Comparison of ENCODE assay signal across 14 cellular contexts in the genomic region with DNA sequence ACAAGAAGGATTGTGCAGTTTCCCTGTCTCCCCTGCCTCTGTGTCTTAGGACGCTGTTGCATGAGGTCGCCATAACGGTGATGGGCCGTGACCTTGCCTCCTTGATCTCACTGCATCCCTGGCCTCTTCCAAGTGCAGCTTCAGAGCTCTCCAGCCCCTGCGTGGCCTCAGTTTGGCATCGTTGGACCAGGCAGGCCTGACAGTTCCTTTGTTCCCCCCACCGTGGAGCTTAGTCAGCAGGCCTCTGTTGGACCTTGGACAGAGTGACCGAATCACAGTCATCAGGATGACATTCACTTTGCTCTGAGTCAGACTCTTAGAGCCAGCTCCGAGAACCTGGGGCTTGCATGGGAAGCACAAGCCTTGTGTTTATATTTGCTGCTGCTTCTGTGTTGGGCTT.
DNase-seq lines count a peak whose midpoint lies in the region; ATAC-seq, FAIRE-seq and TF ChIP-seq lines count a peak whose summit lies in the region.
"Had no signal": no experiment of that assay in that cellular context is flagged by ENCODE, and none has a peak within 500 bp of the region (broad histone marks: within the 10 kb centered on the region; RNA-seq: fewer than 3 reads in every experiment).

No MANE protein-coding gene starts in this region.

- H3K9me2 ChIP-seq in PC-3 (replicated peaks; ENCODE audit: low read length): no peaks in the 10 kb centered on the region

- DNase-seq in BJ (ENCODE audit: low read depth): peak; percentile 9
- DNase-seq in PC-3: peak; percentile 90
- no peak for DNase-seq in H1 (ENCODE audit: low read depth in 1 of 2, low spot score in 2 of 2)
- peak; percentile 2 for DNase-seq in myocyte (ENCODE audit: low read depth)
- no peak for DNase-seq in germinal center (ENCODE audit: low spot score)
- DNase-seq in activated CD4-positive, alpha-beta T cell treated with anti-CD3 and anti-CD28 coated beads for 36 hours: no peak
- DNase-seq in mesendoderm: no peak
- DNase-seq: activated CD8-positive, alpha-beta memory T cell treated with anti-CD3 and anti-CD28 coated beads, Interleukin-2, amount 50 U/mL, for 4 hours; aorta; CD4-positive, CD25-positive, alpha-beta regulatory T cell; kidney glomerular epithelial cell; NCI-H1436; ovary had no signal

- POLR2A ChIA-PET in BJ (lab: Charles Lee) (no interaction called here), PC-3 (lab: Charles Lee; ENCODE audit: unreplicated experiment) (no interaction called here), H1 (lab: Charles Lee; ENCODE audit: partially characterized antibody) (no interaction called here)
- POLR2A ChIA-PET in activated CD4-positive, alpha-beta T cell treated with anti-CD3 and anti-CD28 coated beads for 36 hours (lab: Charles Lee): no interaction called here

- no peak overlapping the region for H3K9ac ChIP-seq in PC-3 (ENCODE audit: low read length)
- no peak overlapping the region for H3K9ac ChIP-seq in H1 (replicated peaks in 1 of 4; ENCODE audit: extremely low read depth in 1 of 4, low read depth in 3 of 4, low read length in 3 of 4)
- no peak overlapping the region for H3K9ac ChIP-seq in mesendoderm (ENCODE audit: low read length)

- intact Hi-C loops in PC-3 (cut with micrococcal nuclease): no loop called here
- intact Hi-C loops in activated CD4-positive, alpha-beta T cell treated with anti-CD3 and anti-CD28 coated beads for 36 hours (cut with DNase I, micrococcal nuclease): no loop called here

- H3K27me3 Mint-ChIP-seq in activated CD4-positive, alpha-beta T cell treated with anti-CD3 and anti-CD28 coated beads for 36 hours: no peaks in the 10 kb centered on the region

- no peak overlapping the region for H3K27ac Mint-ChIP-seq in activated CD4-positive, alpha-beta T cell treated with anti-CD3 and anti-CD28 coated beads for 36 hours
- H3K27ac Mint-ChIP-seq: CD4-positive, CD25-positive, alpha-beta regulatory T cell had no signal

- ATAC-seq in PC-3 (peak; percentile 96), HG02623 (IDR thresholded peaks at IDR 0.05; ENCODE audit: unreplicated experiment) (no peak)
- ATAC-seq in activated CD4-positive, alpha-beta T cell treated with anti-CD3 and anti-CD28 coated beads for 36 hours: no peak

- H2BK5ac ChIP-seq in H1 (ENCODE audit: low read depth, low read length) (no peak overlapping the region; the same call in 1 of the 2 replicates), mesendoderm (ENCODE audit: low read length) (no peak overlapping the region)

- H2BK15ac ChIP-seq in H1 (ENCODE audit: low read length) (no peak overlapping the region; the same call in 1 of the 2 replicates), mesendoderm (replicated peaks; ENCODE audit: low read depth) (no peak overlapping the region)

- H3K27ac ChIP-seq in PC-3 (ENCODE audit: low read length) (no peak overlapping the region), H1 (ENCODE audit: low read depth, low read length) (no peak overlapping the region), mesendoderm (ENCODE audit: low read depth, low read length) (no peak overlapping the region)
- H3K27ac ChIP-seq: ovary had no signal

- no peak for TF ChIP-seq POLR2A in H1 (IDR thresholded peaks at IDR 0.05; ENCODE audit: control extremely low read depth in 1 of 2, low read depth in 2 of 2, low read length in 2 of 2)

- WGBS in H1 (ENCODE audit: extremely low coverage in 1 of 2, insufficient coverage in 1 of 2, insufficient read length in 1 of 2, insufficient replicate concordance in 2 of 2, low coverage in 1 of 2, low lambda C conversion rate in 2 of 2, missing lambda C conversion rate in 1 of 2), 2 experiments: 99% methylated on average over 9 of the region's 9 CpGs; no CpG with 5 or more reads in 1 of the 2 experiments
- WGBS in mesendoderm (ENCODE audit: extremely low coverage, insufficient coverage, low lambda C conversion rate): no CpG with 5 or more reads among the region's 9 CpGs

- TF ChIP-seq EP300 in H1 (IDR thresholded peaks at IDR 0.05; ENCODE audit: borderline replicate concordance in 1 of 2, low read depth in 2 of 2, low read length in 2 of 2): no peak

- H3K23ac ChIP-seq in H1 (ENCODE audit: insufficient read length) (no peak overlapping the region), mesendoderm (ENCODE audit: low read length) (no peak overlapping the region)

- H2BK120ac ChIP-seq in H1 (replicated peaks; ENCODE audit: low read depth, low read length) (peak overlapping the region; percentile 7), mesendoderm (ENCODE audit: low read depth, low read length) (no peak overlapping the region)

- no peak overlapping the region for H2AK5ac ChIP-seq in H1 (ENCODE audit: low read depth, low read length)
- H2AK5ac ChIP-seq in mesendoderm (ENCODE audit: low read length): no peak overlapping the region

- no peak overlapping the region for H4K8ac ChIP-seq in H1 (ENCODE audit: extremely low read depth, insufficient read depth, low read length)
- H4K8ac ChIP-seq in mesendoderm (ENCODE audit: low read depth, low read length): no peak overlapping the region

- H3K27me3 ChIP-seq in BJ (ENCODE audit: control insufficient read depth, insufficient read depth, low read length) (no peaks in the 10 kb centered on the region; the same call in 1 of the 2 replicates), PC-3 (ENCODE audit: low read length) (no peaks in the 10 kb centered on the region), H1 (replicated peaks in 1 of 4; ENCODE audit: control insufficient read depth in 3 of 4, extremely low read depth in 1 of 4, insufficient read depth in 3 of 4, low read length in 3 of 4) (no peaks in the 10 kb centered on the region; a peak in 2 of 7 replicates), mesendoderm (ENCODE audit: insufficient read depth, low read length, poor library complexity) (no peaks in the 10 kb centered on the region)
- H3K27me3 ChIP-seq: ovary had no signal

- peak overlapping the region; percentile 12 for H4K91ac ChIP-seq in H1 (replicated peaks; ENCODE audit: insufficient read length, low read length)

- no peak overlapping the region for H3K4me3 Mint-ChIP-seq in activated CD4-positive, alpha-beta T cell treated with anti-CD3 and anti-CD28 coated beads for 36 hours
- H3K4me3 Mint-ChIP-seq: CD4-positive, CD25-positive, alpha-beta regulatory T cell had no signal

- H3K36me3 Mint-ChIP-seq in activated CD4-positive, alpha-beta T cell treated with anti-CD3 and anti-CD28 coated beads for 36 hours (ENCODE audit: low read depth): no peaks in the 10 kb centered on the region
- H3K36me3 Mint-ChIP-seq: CD4-positive, CD25-positive, alpha-beta regulatory T cell had no signal

- H3K36me3 ChIP-seq in BJ (ENCODE audit: control insufficient read depth, insufficient read depth, low read length) (no peaks in the 10 kb centered on the region), PC-3 (ENCODE audit: low read depth, low read length) (no peaks in the 10 kb centered on the region), H1 (ENCODE audit: control insufficient read depth in 2 of 4, insufficient read depth in 4 of 4, low read length in 3 of 4) (no peaks in the 10 kb centered on the region), mesendoderm (ENCODE audit: control insufficient read depth, insufficient read depth, low read length) (no peaks in the 10 kb centered on the region)
- H3K36me3 ChIP-seq: ovary had no signal

- no peaks in the 10 kb centered on the region for H3K9me3 ChIP-seq in PC-3 (ENCODE audit: low read length)
- H3K9me3 ChIP-seq in H1 (ENCODE audit: insufficient read depth in 2 of 2, low read depth in 1 of 2, low read length in 1 of 2): no peaks in the 10 kb centered on the region
- H3K9me3 ChIP-seq: ovary had no signal

- 0 out of 2 replicates have a peak overlapping the region, but pooled peaks have one; percentile 63 for H2BK20ac ChIP-seq in H1 (ENCODE audit: low read length)

- H3F3A ChIP-seq in PC-3 (ENCODE audit: low read length, unreplicated experiment): no peaks in the 10 kb centered on the region

- BruUV-seq in PC-3 (replicated peaks; lab: Mats Ljungman, UMichigan): no TSS peak

- peaks cover 12% of the 10 kb centered on the region for H3K4me1 ChIP-seq in PC-3 (ENCODE audit: insufficient read depth, low read length)
- H3K4me1 ChIP-seq in H1 (replicated peaks in 1 of 4; ENCODE audit: control insufficient read depth in 3 of 4, insufficient read depth in 4 of 4, low read length in 3 of 4): peaks cover 2 to 15% (median 8%) of the 10 kb centered on the region in 4 experiments; a peak in 6 of 7 replicates
- H3K4me1 ChIP-seq in mesendoderm (ENCODE audit: control insufficient read depth, low read depth, low read length): no peaks in the 10 kb centered on the region

- no peaks in the 10 kb centered on the region for H3K9me3 Mint-ChIP-seq in activated CD4-positive, alpha-beta T cell treated with anti-CD3 and anti-CD28 coated beads for 36 hours (ENCODE audit: low read depth)
- H3K9me3 Mint-ChIP-seq: CD4-positive, CD25-positive, alpha-beta regulatory T cell had no signal

- no peak for TF ChIP-seq RAD21 in H1 (IDR thresholded peaks at IDR 0.05 in 1 of 2, conservative IDR thresholded peaks at IDR 0.05 in 1 of 2; ENCODE audit: low read depth in 2 of 2, low read length in 2 of 2)

- peak overlapping the region; percentile 65; the same call in 1 of the 2 replicates for H2BK12ac ChIP-seq in H1 (ENCODE audit: low read depth, low read length)

- H3K79me2 ChIP-seq in PC-3 (ENCODE audit: low read length): no peaks in the 10 kb centered on the region
- no peaks in the 10 kb centered on the region for H3K79me2 ChIP-seq in H1 (ENCODE audit: control insufficient read depth in 1 of 2, insufficient read depth in 2 of 2, low read length in 2 of 2)
- H3K79me2 ChIP-seq in mesendoderm (ENCODE audit: control insufficient read depth, insufficient read depth, low read length): no peaks in the 10 kb centered on the region

- TF ChIP-seq CTCF in BJ (IDR thresholded peaks at IDR 0.05; ENCODE audit: insufficient read depth, low read depth, low read length) (no peak), PC-3 (conservative IDR thresholded peaks at IDR 0.05; ENCODE audit: low read depth, low read length) (no peak), H1 (IDR thresholded peaks at IDR 0.05; ENCODE audit: control extremely low read depth in 1 of 3, insufficient read depth in 1 of 3, low read depth in 1 of 3, low read length in 3 of 3) (no peak)

- H3K18ac ChIP-seq in H1 (ENCODE audit: extremely low read depth, low read length) (no peak overlapping the region; the same call in 1 of the 2 replicates), mesendoderm (ENCODE audit: low read length) (no peak overlapping the region)

- no peak for FAIRE-seq in H1 (lab: Jason Lieb, UNC)

- no peaks in the 10 kb centered on the region for H3K4me1 Mint-ChIP-seq in activated CD4-positive, alpha-beta T cell treated with anti-CD3 and anti-CD28 coated beads for 36 hours
- H3K4me1 Mint-ChIP-seq: CD4-positive, CD25-positive, alpha-beta regulatory T cell had no signal

- H3K4ac ChIP-seq in H1 (replicated peaks; ENCODE audit: insufficient read length, low read depth, low read length) (no peak overlapping the region), mesendoderm (ENCODE audit: low read depth, low read length) (no peak overlapping the region)

- peak overlapping the region; percentile 7 for H3K4me2 ChIP-seq in PC-3 (ENCODE audit: low read length)
- no peak overlapping the region for H3K4me2 ChIP-seq in H1 (ENCODE audit: insufficient read depth in 1 of 2, low read depth in 2 of 2, low read length in 2 of 2)
- H3K4me2 ChIP-seq in mesendoderm (ENCODE audit: low read length): no peak overlapping the region

- H3K14ac ChIP-seq in H1 (ENCODE audit: insufficient read length): no peak overlapping the region

- CTCF ChIA-PET in BJ (lab: Yijun Ruan, JAX): no interaction called here
- CTCF ChIA-PET in PC-3 (lab: Charles Lee): no interaction called here
- CTCF ChIA-PET in H1 (lab: Charles Lee; ENCODE audit: partially characterized antibody): interaction anchor here (1.3 kb wide), 2 partner anchors 12 to 35 kb away, joined by 3 to 5 read pairs; no protein-coding TSS in a partner anchor
- CTCF ChIA-PET in activated CD4-positive, alpha-beta T cell treated with anti-CD3 and anti-CD28 coated beads for 36 hours (lab: Charles Lee): no interaction called here

- H3K23me2 ChIP-seq in H1 (ENCODE audit: low read depth, low read length): peaks cover 3% of the 10 kb centered on the region; the same call in 1 of the 2 replicates

- H3K4me3 ChIP-seq in BJ (ENCODE audit: low read depth, low read length) (no peak overlapping the region), PC-3 (ENCODE audit: low read length) (no peak overlapping the region), H1 (ENCODE audit: extremely low read depth in 1 of 4, insufficient read depth in 2 of 4, low read depth in 3 of 4, low read length in 4 of 4) (no peak overlapping the region), mesendoderm (ENCODE audit: low read length) (no peak overlapping the region)
- H3K4me3 ChIP-seq: ovary had no signal

- H4K5ac ChIP-seq in H1 (ENCODE audit: insufficient read length, low read depth, low read length): peak overlapping the region; percentile 7
- H4K5ac ChIP-seq in mesendoderm (ENCODE audit: low read length): no peak overlapping the region

- no peaks in the 10 kb centered on the region for H4K20me1 ChIP-seq in PC-3 (ENCODE audit: low read length)
- H4K20me1 ChIP-seq in H1 (replicated peaks in 1 of 2; ENCODE audit: control insufficient read depth in 1 of 2, insufficient read depth in 2 of 2, low read length in 2 of 2): no peaks in the 10 kb centered on the region

- H2AFZ ChIP-seq in PC-3 (ENCODE audit: low read length): 0 out of 2 replicates have a peak overlapping the region, but pooled peaks have one; percentile 0
- no peak overlapping the region for H2AFZ ChIP-seq in H1 (ENCODE audit: low read length)

- H3K79me1 ChIP-seq in H1 (ENCODE audit: low read depth, low read length): no peaks in the 10 kb centered on the region
- H3K79me1 ChIP-seq in mesendoderm (ENCODE audit: low read length): no peaks in the 10 kb centered on the region

- no peak overlapping the region for H3K56ac ChIP-seq in H1 (replicated peaks; ENCODE audit: insufficient read length, low read depth, low read length)
- no peak overlapping the region for H3K56ac ChIP-seq in mesendoderm (ENCODE audit: low read length)

Comparison
In these comparisons a context has a peak if more than half of its experiments do, and no peak if none do; other contexts are left out.
1. DNase-seq: peak in BJ (single experiment), PC-3 (single experiment) and myocyte (single experiment); none in H1 (0 of 2), germinal center (single experiment), activated CD4-positive, alpha-beta T cell treated with anti-CD3 and anti-CD28 coated beads for 36 hours (single experiment) and mesendoderm (single experiment).